In genomic region chr2:37571571-37572136, GRCh38 we compare ENCODE assay signal across 21 cellular contexts.
A peak's percentile ranks its signal among the peaks of the same experiment; 100 is the strongest.
DNase-seq lines count a peak whose midpoint lies in the region; ATAC-seq, FAIRE-seq and TF ChIP-seq lines count a peak whose summit lies in the region.
"Had no signal": no experiment of that assay in that cellular context is flagged by ENCODE, and none has a peak within 500 bp of the region (broad histone marks: within the 10 kb centered on the region; RNA-seq: fewer than 3 reads in every experiment).

No MANE protein-coding gene starts in this region.

- H3K27me3 ChIP-seq in endocrine pancreas (ENCODE audit: control insufficient read depth, insufficient read depth, low read length) (no peaks in the 10 kb centered on the region), sigmoid colon (no peaks in the 10 kb centered on the region)
- H3K27me3 ChIP-seq: dorsolateral prefrontal cortex had no signal

- WGBS in sigmoid colon, 2 donors = 90 to 91% methylated on average over 7 of the region's 7 CpGs

- TF ChIP-seq EP300 in sigmoid colon (IDR thresholded peaks at IDR 0.05) = no peak

- peak; percentile 50 for FAIRE-seq in GM12891 (lab: Jason Lieb, UNC)
- FAIRE-seq: frontal cortex, islet of Langerhans, urothelium cell line had no signal

- TF ChIP-seq POLR2A in GM12891 (IDR thresholded peaks at IDR 0.05; ENCODE audit: low read depth, low read length) (peak; percentile 60), sigmoid colon (IDR thresholded peaks at IDR 0.05) (no peak)

- ATAC-seq in GM21529 (IDR thresholded peaks at IDR 0.05; ENCODE audit: unreplicated experiment) = no peak

- no peak overlapping the region for H3K9ac ChIP-seq in endocrine pancreas (ENCODE audit: control insufficient read depth, insufficient read depth, low read length)

- H3K36me3 ChIP-seq in endocrine pancreas (ENCODE audit: control insufficient read depth, insufficient read depth, low read length) (no peaks in the 10 kb centered on the region), sigmoid colon (no peaks in the 10 kb centered on the region)
- H3K36me3 ChIP-seq: HAP-1, WERI-Rb-1 had no signal

- DNase-seq in GM12891 (ENCODE audit: insufficient read length, low spot score) (no peak), NCI-H526 treated with DMSO at 0.1 percent for 48 hours (lab: John Stamatoyannopoulos, UW) (peak; percentile 75), sigmoid colon (no peak), NCI-H2227 (lab: John Stamatoyannopoulos, UW; ENCODE audit: unreplicated experiment) (no peak), NCI-H1105 treated with DMSO at 0.1 percent for 48 hours (lab: John Stamatoyannopoulos, UW) (no peak)
- DNase-seq: activated CD4-positive, alpha-beta T cell treated with anti-CD3 and anti-CD28 coated beads, Interleukin-2, amount 50 U/mL, for 1 hour; activated naive CD4-positive, alpha-beta T cell; dorsolateral prefrontal cortex; hippocampal formation; MM.1S; NCI-H1436; NCI-H510A treated with DMSO at 0.1 percent for 48 hours; RPMI8226; stimulated activated CD4-positive, alpha-beta T cell treated with anti-CD3 and anti-CD28 coated beads, Interleukin-12 subunit alpha, Interleukin-12 subunit beta, amount 100 ng/mL, for 4 hours; WERI-Rb-1 had no signal

- H3K27ac ChIP-seq in sigmoid colon = peak overlapping the region in 3 of 4 donors; percentile 48 to 68 (median 60)
- H3K27ac ChIP-seq: WERI-Rb-1 had no signal

- H3K4me3 ChIP-seq in endocrine pancreas (ENCODE audit: control insufficient read depth, insufficient read depth, low read length) (peak overlapping the region; percentile 12), sigmoid colon (no peak overlapping the region)
- H3K4me3 ChIP-seq: dorsolateral prefrontal cortex, HAP-1 had no signal

- intact Hi-C loops in sigmoid colon (cut with DNase I) = no loop called here

- H3K4me1 ChIP-seq in endocrine pancreas (ENCODE audit: control insufficient read depth, insufficient read depth, low read length) (peaks cover 20% of the 10 kb centered on the region), sigmoid colon (peaks cover 0 to 46% (median 41%) of the 10 kb centered on the region in 4 donors)
- H3K4me1 ChIP-seq: HAP-1 had no signal

- TF ChIP-seq CTCF in sigmoid colon (IDR thresholded peaks at IDR 0.05) = no peak

- H3K9me3 ChIP-seq in endocrine pancreas (ENCODE audit: control insufficient read depth, low read length) (no peaks in the 10 kb centered on the region), sigmoid colon (no peaks in the 10 kb centered on the region)
- H3K9me3 ChIP-seq: HAP-1 had no signal

TF ChIP-seq in GM12891, 5 proteins besides CTCF, POLR2A, EP300 and RAD21:
- TF ChIP-seq PAX5 (IDR thresholded peaks at IDR 0.05; ENCODE audit: insufficient read depth, low read length, severe bottlenecking) (no peak), POU2F2 (IDR thresholded peaks at IDR 0.05; ENCODE audit: low read depth, low read length) (peak; percentile 75; the same call in 1 of the 2 replicates), SPI1 (IDR thresholded peaks at IDR 0.05; ENCODE audit: low read depth, low read length) (peak; percentile 54)
